ENCODE assay signal across 8 cellular contexts in genomic region chr4:13484749-13485345, GRCh38. TPM values are rescaled to one million over a fixed set of nuclear protein-coding genes. Genes with fewer than 3 reads are reported as not detected.
A peak's percentile ranks its signal among the peaks of the same experiment; 100 is the strongest.
DNase-seq lines count a peak whose midpoint lies in the region; ATAC-seq, FAIRE-seq and TF ChIP-seq lines count a peak whose summit lies in the region.

No MANE protein-coding gene starts in this region.

- no peaks in the 10 kb centered on the region for H3K27me3 ChIP-seq in HCT116 (ENCODE audit: insufficient read depth, low read length)
- no peaks in the 10 kb centered on the region for H3K27me3 ChIP-seq in ascending aorta
- H3K27me3 ChIP-seq in stomach, result peaks cover 0 to 7% (median 0%) of the 10 kb centered on the region in 3 donors

- TF ChIP-seq EP300 in stomach (IDR thresholded peaks at IDR 0.05), result no peak

- peak overlapping the region; percentile 93 for H3K4me3 Mint-ChIP-seq in activated CD4-positive, alpha-beta T cell treated with anti-CD3 and anti-CD28 coated beads for 36 hours

- H3K4me1 ChIP-seq in HCT116 (ENCODE audit: control insufficient read depth in 1 of 2, insufficient read depth in 2 of 2, low read length in 2 of 2), result peaks cover 4 to 24% of the 10 kb centered on the region in 2 experiments; a peak in 2 of 4 replicates
- peaks cover 6 to 18% of the 10 kb centered on the region in 2 donors for H3K4me1 ChIP-seq in ascending aorta
- H3K4me1 ChIP-seq in stomach, result peaks cover 8 to 29% (median 21%) of the 10 kb centered on the region in 4 donors

- TSS peak; percentile 73 for BruUV-seq in HCT116 (replicated peaks; lab: Mats Ljungman, UMichigan)

- H3K4me1 Mint-ChIP-seq in activated CD4-positive, alpha-beta T cell treated with anti-CD3 and anti-CD28 coated beads for 36 hours, result peaks cover 22% of the 10 kb centered on the region

- CTCF ChIA-PET in activated CD4-positive, alpha-beta T cell treated with anti-CD3 and anti-CD28 coated beads for 36 hours (lab: Charles Lee), result interaction anchor here (0.5 to 0.7 kb wide), 2 partner anchors 12 to 1381 kb away, joined by 3 read pairs; no protein-coding TSS in a partner anchor
- CTCF ChIA-PET in HCT116 (lab: Charles Lee), result no interaction called here

- TF ChIP-seq RAD21 in HCT116 (IDR thresholded peaks at IDR 0.05; ENCODE audit: low read depth), result no peak

- ATAC-seq in activated CD4-positive, alpha-beta T cell treated with anti-CD3 and anti-CD28 coated beads for 36 hours, result peak; percentile 49
- peak; percentile 51 for ATAC-seq in HCT116

- DNase-seq in activated CD4-positive, alpha-beta T cell treated with anti-CD3 and anti-CD28 coated beads for 36 hours, result no peak
- no peak for DNase-seq in activated CD4-positive, alpha-beta T cell treated with anti-CD3 and anti-CD28 coated beads, Interleukin-2, amount 50 U/mL, for 1 hour
- peak; percentile 16 for DNase-seq in HCT116 (ENCODE audit: low read depth, low spot score)
- peak; percentile 37 for DNase-seq in MV-4-11 (lab: John Stamatoyannopoulos, UW)
- DNase-seq in ascending aorta (ENCODE audit: low spot score in 2 of 2), result no peak
- DNase-seq in stomach, result no peak
- no peak for DNase-seq in posterior cingulate gyrus

- TF ChIP-seq CTCF in HCT116 (IDR thresholded peaks at IDR 0.05 in 2 of 3, conservative IDR thresholded peaks at IDR 0.05 in 1 of 3; ENCODE audit: borderline replicate concordance in 1 of 3, insufficient read depth in 1 of 3, low read depth in 2 of 3, low read length in 2 of 3), result no peak
- TF ChIP-seq CTCF in ascending aorta (IDR thresholded peaks at IDR 0.05), result no peak
- TF ChIP-seq CTCF in stomach (IDR thresholded peaks at IDR 0.05), result no peak

- H3K9me3 ChIP-seq in HCT116 (ENCODE audit: control insufficient read depth in 1 of 2, insufficient read depth in 1 of 2, low read depth in 1 of 2, low read length in 2 of 2), result no peaks in the 10 kb centered on the region
- no peaks in the 10 kb centered on the region for H3K9me3 ChIP-seq in ascending aorta
- no peaks in the 10 kb centered on the region for H3K9me3 ChIP-seq in stomach

- RAD21 ChIA-PET in HCT116 (lab: Charles Lee; ENCODE audit: low non-redundant PET in 1 of 2, low total read pairs in 2 of 2, uncharacterized antibody in 2 of 2, unreplicated experiment in 2 of 2), result no interaction called here

- H3K9me2 ChIP-seq in HCT116 (ENCODE audit: insufficient read depth), result no peaks in the 10 kb centered on the region

- intact Hi-C loops in activated CD4-positive, alpha-beta T cell treated with anti-CD3 and anti-CD28 coated beads for 36 hours (cut with DNase I, micrococcal nuclease), result loop anchor here (1.0 to 5.0 kb wide), 5 partner anchors 60 to 1518 kb away; partner anchors contain the start of genes BOD1L1 (in 2 of the 2) and CPEB2 (in 1 of the 2)
- intact Hi-C loops in HCT116 (cut with micrococcal nuclease), result no loop called here
- intact Hi-C loops in ascending aorta (cut with DNase I), result loop anchor here (2.0 to 5.0 kb wide), 5 partner anchors 62 to 633 kb away; partner anchors contain the start of gene BOD1L1
- intact Hi-C loops in stomach (cut with DNase I; ENCODE audit: low total_unique reads), result no loop called here
- intact Hi-C loops in posterior cingulate gyrus (cut with DNase I), result loop anchor here (10.0 kb wide), 1 partner anchor 60 kb away; the partner anchor contains the start of gene NKX3-2

- H4K20me1 ChIP-seq in HCT116 (ENCODE audit: insufficient read depth), result no peaks in the 10 kb centered on the region

- H3K36me3 ChIP-seq in HCT116 (ENCODE audit: control insufficient read depth in 1 of 2, insufficient read depth in 2 of 2, low read length in 2 of 2) (no peaks in the 10 kb centered on the region), ascending aorta (no peaks in the 10 kb centered on the region), stomach (no peaks in the 10 kb centered on the region)

- peak overlapping the region; percentile 88 for H3K9ac ChIP-seq in HCT116 (ENCODE audit: low read length)

- peak overlapping the region; percentile 99 for H3K27ac Mint-ChIP-seq in activated CD4-positive, alpha-beta T cell treated with anti-CD3 and anti-CD28 coated beads for 36 hours

- H3K27me3 Mint-ChIP-seq in activated CD4-positive, alpha-beta T cell treated with anti-CD3 and anti-CD28 coated beads for 36 hours, result peaks cover 10% of the 10 kb centered on the region

- H2AFZ ChIP-seq in HCT116 (ENCODE audit: low read depth, low read length, poor library complexity, severe bottlenecking), result peak overlapping the region; percentile 84

- peak overlapping the region; percentile 94 for H3K4me2 ChIP-seq in HCT116 (ENCODE audit: low read length)

- POLR2A ChIA-PET in activated CD4-positive, alpha-beta T cell treated with anti-CD3 and anti-CD28 coated beads for 36 hours (lab: Charles Lee), result no interaction called here
- POLR2A ChIA-PET in HCT116 (lab: Charles Lee), result no interaction called here

- H3K27ac ChIP-seq in HCT116 (ENCODE audit: low read depth, low read length), result peak overlapping the region; percentile 73
- peak overlapping the region; percentile 88 to 98 for H3K27ac ChIP-seq in ascending aorta
- peak overlapping the region; percentile 87 to 97 (median 92) for H3K27ac ChIP-seq in stomach

- H3K79me2 ChIP-seq in HCT116 (ENCODE audit: insufficient read depth, low read length), result peaks cover 40% of the 10 kb centered on the region

- H3K9me3 Mint-ChIP-seq in activated CD4-positive, alpha-beta T cell treated with anti-CD3 and anti-CD28 coated beads for 36 hours (ENCODE audit: low read depth), result no peaks in the 10 kb centered on the region

- FAIRE-seq in islet of Langerhans (lab: Jason Lieb, UNC), result peak; percentile 73

- WGBS in stomach, 5 donors, result 1 to 3% (median 1%) methylated on average over 23 of the region's 23 CpGs

- no peak for TF ChIP-seq POLR2A in HCT116 (IDR thresholded peaks at IDR 0.05; ENCODE audit: borderline replicate concordance, extremely low read depth, insufficient read depth, insufficient read length)
- TF ChIP-seq POLR2A in stomach (IDR thresholded peaks at IDR 0.05), result no peak

- H3K4me3 ChIP-seq in HCT116 (replicated peaks in 1 of 2; ENCODE audit: low read depth in 1 of 2, low read length in 2 of 2) (peak overlapping the region; percentile 65 to 79), ascending aorta (peak overlapping the region; percentile 72 to 97), stomach (peak overlapping the region; percentile 82 to 94 (median 90))

- no peaks in the 10 kb centered on the region for H3K36me3 Mint-ChIP-seq in activated CD4-positive, alpha-beta T cell treated with anti-CD3 and anti-CD28 coated beads for 36 hours (ENCODE audit: low read depth)

TF ChIP-seq in HCT116, 20 proteins besides CTCF, POLR2A, EP300 and RAD21:
- TF ChIP-seq, protein P1, sequence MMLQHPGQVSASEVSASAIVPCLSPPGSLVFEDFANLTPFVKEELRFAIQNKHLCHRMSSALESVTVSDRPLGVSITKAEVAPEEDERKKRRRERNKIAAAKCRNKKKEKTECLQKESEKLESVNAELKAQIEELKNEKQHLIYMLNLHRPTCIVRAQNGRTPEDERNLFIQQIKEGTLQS (IDR thresholded peaks at IDR 0.05), result no peak
- TF ChIP-seq EGR1 (IDR thresholded peaks at IDR 0.05; ENCODE audit: low read depth) (0 out of 2 replicates have a peak, but pooled peaks have one; percentile 1), YY1 (IDR thresholded peaks at IDR 0.05; ENCODE audit: extremely low read depth, insufficient replicate concordance, low read depth, low read length) (no peak), EZH2phosphoT487 (IDR thresholded peaks at IDR 0.05; ENCODE audit: borderline replicate concordance) (no peak), ZNF274 (IDR thresholded peaks at IDR 0.05; ENCODE audit: low read depth, low read length) (no peak), ELF1 (IDR thresholded peaks at IDR 0.05; ENCODE audit: borderline replicate concordance, low read depth) (no peak), TCF7L2 (IDR thresholded peaks at IDR 0.05; ENCODE audit: borderline replicate concordance, extremely low read depth, insufficient read depth, insufficient read length) (no peak), SIN3A (IDR thresholded peaks at IDR 0.05; ENCODE audit: low read depth) (peak; percentile 48; the same call in 1 of the 2 replicates), FOSL1 (IDR thresholded peaks at IDR 0.05; ENCODE audit: low read depth) (no peak), EZH2 (IDR thresholded peaks at IDR 0.05) (no peak)
- TF ChIP-seq, protein P2, sequence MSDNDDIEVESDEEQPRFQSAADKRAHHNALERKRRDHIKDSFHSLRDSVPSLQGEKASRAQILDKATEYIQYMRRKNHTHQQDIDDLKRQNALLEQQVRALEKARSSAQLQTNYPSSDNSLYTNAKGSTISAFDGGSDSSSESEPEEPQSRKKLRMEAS (IDR thresholded peaks at IDR 0.05), result no peak
TF ChIP-seq in HCT116: peak in this region for 2.

RNA-seq across cellular contexts. Expression of gene RAB28, which starts 0.7 kb away (rescaled TPM):
- 10 to 100 TPM; 12.7 to 17.5 TPM for total RNA-seq in activated CD4-positive, alpha-beta T cell treated with anti-CD3 and anti-CD28 coated beads for 36 hours
- 12.1 TPM for total RNA-seq in HCT116 (2021; ENCODE audit: unreplicated experiment)
- 6.0 and 7.7 TPM in 2 replicates for polyA plus RNA-seq in HCT116 (2012)
- total RNA-seq in ascending aorta, result 3.2 TPM
- total RNA-seq in stomach, result 10 to 100 TPM in 3 of 5 donors, 1 to 10 TPM in 1, under 1 TPM in 1; 0.29 to 27.2 (median 18.3) TPM
- 10 to 100 TPM in 2 of 3 donors, 1 to 10 TPM in 1; 9.2 to 15.6 (median 13.8) TPM for polyA plus RNA-seq in stomach

RNA-seq across cellular contexts. Expression of gene NKX3-2, which starts 59.5 kb away (rescaled TPM):
- not detected for total RNA-seq in activated CD4-positive, alpha-beta T cell treated with anti-CD3 and anti-CD28 coated beads for 36 hours
- total RNA-seq in HCT116 (2021; ENCODE audit: unreplicated experiment), result 1.4 TPM
- polyA plus RNA-seq in HCT116 (2012), result 0.45 and 0.75 TPM in 2 replicates
- total RNA-seq in ascending aorta, result not detected
- total RNA-seq in stomach, result 1 to 10 TPM in 2 of 5 donors, under 1 TPM in 1, not detected in 2; 0.14 to 4.6 (median 2.8) TPM
- under 1 TPM; 0.06 to 0.31 (median 0.18) TPM for polyA plus RNA-seq in stomach

Comparison
In these comparisons a context has a peak if more than half of its experiments do, and no peak if none do; other contexts are left out.
1. DNase-seq: peak in HCT116 (single experiment) and MV-4-11 (single experiment); none in activated CD4-positive, alpha-beta T cell treated with anti-CD3 and anti-CD28 coated beads for 36 hours (single experiment), activated CD4-positive, alpha-beta T cell treated with anti-CD3 and anti-CD28 coated beads, Interleukin-2, amount 50 U/mL, for 1 hour (single experiment), ascending aorta (0 of 2), stomach (single experiment) and posterior cingulate gyrus (0 of 10).
2. intact Hi-C loops: an anchor here in activated CD4-positive, alpha-beta T cell treated with anti-CD3 and anti-CD28 coated beads for 36 hours (1.0 to 5.0 kb wide), ascending aorta (2.0 to 5.0 kb wide) and posterior cingulate gyrus (10.0 kb wide); none called in HCT116 and stomach.
3. Peak in every context shown above with its lines, with median percentiles within 50 percentile points of each other: H3K27ac ChIP-seq and H3K4me3 ChIP-seq.